1 cellular context compared by ENCODE assay signal in genomic region chr2:46780801-46781445, GRCh38.
TF ChIP-seq lines count a peak whose summit lies in the region.

No MANE protein-coding gene starts in this region.

TF ChIP-seq in HepG2, 621 proteins besides CTCF, POLR2A, EP300 and RAD21 (continued from another document and continues in another):
- no peak for TF ChIP-seq TFAP4 (IDR thresholded peaks at IDR 0.05; ENCODE audit: borderline replicate concordance, low read depth)
- TF ChIP-seq ZNF430 (CRISPR knock-in tag; IDR thresholded peaks at IDR 0.05): 0 out of 2 replicates have a peak, but pooled peaks have one; percentile 45
- TF ChIP-seq ZFY (CRISPR knock-in tag; IDR thresholded peaks at IDR 0.05): 0 out of 2 replicates have a peak, but pooled peaks have one; percentile 56
- TF ChIP-seq ZNF331 (CRISPR knock-in tag; IDR thresholded peaks at IDR 0.05): peak; percentile 78; the same call in 1 of the 2 replicates
- TF ChIP-seq ARNT2 (CRISPR knock-in tag; IDR thresholded peaks at IDR 0.05; ENCODE audit: low read depth): 0 out of 2 replicates have a peak, but pooled peaks have one; percentile 29
- 0 out of 2 replicates have a peak, but pooled peaks have one; percentile 61 for TF ChIP-seq MYNN (CRISPR knock-in tag; IDR thresholded peaks at IDR 0.05; ENCODE audit: low read depth)
- 0 out of 2 replicates have a peak, but pooled peaks have one; percentile 58 for TF ChIP-seq ZBTB20 (CRISPR knock-in tag; IDR thresholded peaks at IDR 0.05; ENCODE audit: borderline replicate concordance, low read depth)
- TF ChIP-seq MAF1 (CRISPR knock-in tag; IDR thresholded peaks at IDR 0.05; ENCODE audit: borderline replicate concordance): 0 out of 2 replicates have a peak, but pooled peaks have one; percentile 26
- no peak for TF ChIP-seq ASH2L (IDR thresholded peaks at IDR 0.05; ENCODE audit: insufficient read length, low read depth, low read length)
- peak; percentile 71 for TF ChIP-seq ZFX (CRISPR knock-in tag; IDR thresholded peaks at IDR 0.05; ENCODE audit: low read depth)
- TF ChIP-seq ATF3 (CRISPR knock-in tag; IDR thresholded peaks at IDR 0.05): peak; percentile 51; the same call in 1 of the 2 replicates
- 0 out of 2 replicates have a peak, but pooled peaks have one; percentile 16 for TF ChIP-seq TFDP1 (CRISPR knock-in tag; IDR thresholded peaks at IDR 0.05; ENCODE audit: borderline replicate concordance)
- no peak for TF ChIP-seq JUND (CRISPR knock-in tag; IDR thresholded peaks at IDR 0.05)
- TF ChIP-seq ATF6 (CRISPR knock-in tag; conservative IDR thresholded peaks at IDR 0.05): 0 out of 2 replicates have a peak, but pooled peaks have one; percentile 68
- TF ChIP-seq ZUFSP (CRISPR knock-in tag; IDR thresholded peaks at IDR 0.05; ENCODE audit: borderline replicate concordance): no peak
- no peak for TF ChIP-seq ELF1 (CRISPR knock-in tag; IDR thresholded peaks at IDR 0.05)
- TF ChIP-seq SRSF1 (optimal IDR thresholded peaks at IDR 0.05; ENCODE audit: low read depth, low read length): no peak
- no peak for TF ChIP-seq NPAS2 (CRISPR knock-in tag; IDR thresholded peaks at IDR 0.05; ENCODE audit: borderline replicate concordance)
- peak; percentile 22; the same call in 1 of the 2 replicates for TF ChIP-seq ZNF788 (CRISPR knock-in tag; IDR thresholded peaks at IDR 0.05; ENCODE audit: borderline replicate concordance)
- peak; percentile 64 for TF ChIP-seq TEAD3 (CRISPR knock-in tag; optimal IDR thresholded peaks at IDR 0.05; ENCODE audit: borderline replicate concordance)
- TF ChIP-seq ZNF558 (CRISPR knock-in tag; IDR thresholded peaks at IDR 0.05; ENCODE audit: borderline replicate concordance): no peak
- no peak for TF ChIP-seq ZNF383 (CRISPR knock-in tag; IDR thresholded peaks at IDR 0.05; ENCODE audit: borderline replicate concordance)
- no peak for TF ChIP-seq ZNF362 (CRISPR knock-in tag; IDR thresholded peaks at IDR 0.05; ENCODE audit: borderline replicate concordance)
- TF ChIP-seq SNAPC5 (CRISPR knock-in tag; IDR thresholded peaks at IDR 0.05; ENCODE audit: borderline replicate concordance): no peak
- no peak for TF ChIP-seq ZFP36L2 (CRISPR knock-in tag; IDR thresholded peaks at IDR 0.05)
- no peak for TF ChIP-seq CENPT (CRISPR knock-in tag; IDR thresholded peaks at IDR 0.05; ENCODE audit: low read depth)
- no peak for TF ChIP-seq E2F5 (CRISPR knock-in tag; conservative IDR thresholded peaks at IDR 0.05)
- peak; percentile 64; the same call in 1 of the 2 replicates for TF ChIP-seq KLF6 (CRISPR knock-in tag; IDR thresholded peaks at IDR 0.05)
- no peak for TF ChIP-seq BCLAF1 (IDR thresholded peaks at IDR 0.05)
- TF ChIP-seq MLX (CRISPR knock-in tag; IDR thresholded peaks at IDR 0.05): peak; percentile 53; the same call in 1 of the 2 replicates
- peak in 1 of 2 experiments; percentile 68; a peak in 1 of 4 replicates for TF ChIP-seq KLF16 (CRISPR knock-in tag; IDR thresholded peaks at IDR 0.05)
- peak; percentile 13; the same call in 1 of the 2 replicates for TF ChIP-seq BHLHE40 (IDR thresholded peaks at IDR 0.05; ENCODE audit: low read length)
- 0 out of 2 replicates have a peak, but pooled peaks have one; percentile 27 for TF ChIP-seq SP5 (CRISPR knock-in tag; IDR thresholded peaks at IDR 0.05; ENCODE audit: borderline replicate concordance, low read depth)
- TF ChIP-seq ZNF766 (CRISPR knock-in tag; IDR thresholded peaks at IDR 0.05; ENCODE audit: borderline replicate concordance): no peak
- TF ChIP-seq ZNF501 (CRISPR knock-in tag; IDR thresholded peaks at IDR 0.05): peak; percentile 82; the same call in 1 of the 2 replicates
- no peak for TF ChIP-seq CSRNP1 (CRISPR knock-in tag; IDR thresholded peaks at IDR 0.05)
- TF ChIP-seq HNRNPLL (IDR thresholded peaks at IDR 0.05; ENCODE audit: low read depth, low read length, poor library complexity, severe bottlenecking): peak; percentile 32
- TF ChIP-seq U2AF1 (optimal IDR thresholded peaks at IDR 0.05; ENCODE audit: low read depth, low read length): no peak
- 0 out of 2 replicates have a peak, but pooled peaks have one; percentile 39 for TF ChIP-seq ZNF205 (CRISPR knock-in tag; IDR thresholded peaks at IDR 0.05)
- peak; percentile 43; the same call in 1 of the 2 replicates for TF ChIP-seq ZGPAT (CRISPR knock-in tag; IDR thresholded peaks at IDR 0.05)
- TF ChIP-seq YEATS4 (CRISPR knock-in tag; IDR thresholded peaks at IDR 0.05; ENCODE audit: borderline replicate concordance): no peak
- peak; percentile 55 for TF ChIP-seq SMC3 (IDR thresholded peaks at IDR 0.05; ENCODE audit: low read length)
- 0 out of 2 replicates have a peak, but pooled peaks have one; percentile 36 for TF ChIP-seq PPARG (CRISPR knock-in tag; conservative IDR thresholded peaks at IDR 0.05)
- no peak for TF ChIP-seq ZKSCAN1 (IDR thresholded peaks at IDR 0.05; ENCODE audit: low read length)
- TF ChIP-seq RXRA (CRISPR knock-in tag; IDR thresholded peaks at IDR 0.05): peak; percentile 57; the same call in 1 of the 2 replicates
- TF ChIP-seq ZNF563 (CRISPR knock-in tag; IDR thresholded peaks at IDR 0.05): no peak
